1 cellular context compared by ENCODE assay signal in genomic region chr12:132083731-132084641, GRCh38.
A peak's percentile ranks its signal among the peaks of the same experiment; 100 is the strongest.
TF ChIP-seq lines count a peak whose summit lies in the region.

No MANE protein-coding gene starts in this region.

TF ChIP-seq in HepG2, 621 proteins besides CTCF, POLR2A, EP300 and RAD21 (continued from another document and continues in another):
- peak; percentile 17 for TF ChIP-seq AGO1 (IDR thresholded peaks at IDR 0.05; ENCODE audit: low read depth, low read length, poor library complexity, severe bottlenecking)
- no peak for TF ChIP-seq ARID2 (CRISPR knock-in tag; IDR thresholded peaks at IDR 0.05; ENCODE audit: borderline replicate concordance)
- peak; percentile 56; the same call in 1 of the 2 replicates for TF ChIP-seq ERF (CRISPR knock-in tag; IDR thresholded peaks at IDR 0.05)
- TF ChIP-seq, protein P1, sequence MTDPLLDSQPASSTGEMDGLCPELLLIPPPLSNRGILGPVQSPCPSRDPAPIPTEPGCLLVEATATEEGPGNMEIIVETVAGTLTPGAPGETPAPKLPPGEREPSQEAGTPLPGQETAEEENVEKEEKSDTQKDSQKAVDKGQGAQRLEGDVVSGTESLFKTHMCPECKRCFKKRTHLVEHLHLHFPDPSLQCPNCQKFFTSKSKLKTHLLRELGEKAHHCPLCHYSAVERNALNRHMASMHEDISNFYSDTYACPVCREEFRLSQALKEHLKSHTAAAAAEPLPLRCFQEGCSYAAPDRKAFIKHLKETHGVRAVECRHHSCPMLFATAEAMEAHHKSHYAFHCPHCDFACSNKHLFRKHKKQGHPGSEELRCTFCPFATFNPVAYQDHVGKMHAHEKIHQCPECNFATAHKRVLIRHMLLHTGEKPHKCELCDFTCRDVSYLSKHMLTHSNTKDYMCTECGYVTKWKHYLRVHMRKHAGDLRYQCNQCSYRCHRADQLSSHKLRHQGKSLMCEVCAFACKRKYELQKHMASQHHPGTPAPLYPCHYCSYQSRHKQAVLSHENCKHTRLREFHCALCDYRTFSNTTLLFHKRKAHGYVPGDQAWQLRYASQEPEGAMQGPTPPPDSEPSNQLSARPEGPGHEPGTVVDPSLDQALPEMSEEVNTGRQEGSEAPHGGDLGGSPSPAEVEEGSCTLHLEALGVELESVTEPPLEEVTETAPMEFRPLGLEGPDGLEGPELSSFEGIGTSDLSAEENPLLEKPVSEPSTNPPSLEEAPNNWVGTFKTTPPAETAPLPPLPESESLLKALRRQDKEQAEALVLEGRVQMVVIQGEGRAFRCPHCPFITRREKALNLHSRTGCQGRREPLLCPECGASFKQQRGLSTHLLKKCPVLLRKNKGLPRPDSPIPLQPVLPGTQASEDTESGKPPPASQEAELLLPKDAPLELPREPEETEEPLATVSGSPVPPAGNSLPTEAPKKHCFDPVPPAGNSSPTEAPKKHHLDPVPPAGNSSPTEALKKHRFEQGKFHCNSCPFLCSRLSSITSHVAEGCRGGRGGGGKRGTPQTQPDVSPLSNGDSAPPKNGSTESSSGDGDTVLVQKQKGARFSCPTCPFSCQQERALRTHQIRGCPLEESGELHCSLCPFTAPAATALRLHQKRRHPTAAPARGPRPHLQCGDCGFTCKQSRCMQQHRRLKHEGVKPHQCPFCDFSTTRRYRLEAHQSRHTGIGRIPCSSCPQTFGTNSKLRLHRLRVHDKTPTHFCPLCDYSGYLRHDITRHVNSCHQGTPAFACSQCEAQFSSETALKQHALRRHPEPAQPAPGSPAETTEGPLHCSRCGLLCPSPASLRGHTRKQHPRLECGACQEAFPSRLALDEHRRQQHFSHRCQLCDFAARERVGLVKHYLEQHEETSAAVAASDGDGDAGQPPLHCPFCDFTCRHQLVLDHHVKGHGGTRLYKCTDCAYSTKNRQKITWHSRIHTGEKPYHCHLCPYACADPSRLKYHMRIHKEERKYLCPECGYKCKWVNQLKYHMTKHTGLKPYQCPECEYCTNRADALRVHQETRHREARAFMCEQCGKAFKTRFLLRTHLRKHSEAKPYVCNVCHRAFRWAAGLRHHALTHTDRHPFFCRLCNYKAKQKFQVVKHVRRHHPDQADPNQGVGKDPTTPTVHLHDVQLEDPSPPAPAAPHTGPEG (CRISPR knock-in tag; IDR thresholded peaks at IDR 0.05) = no peak
- peak in 1 of 2 experiments; percentile 55; a peak in 1 of 4 replicates for TF ChIP-seq KLF16 (CRISPR knock-in tag; IDR thresholded peaks at IDR 0.05)
- TF ChIP-seq, protein P2, sequence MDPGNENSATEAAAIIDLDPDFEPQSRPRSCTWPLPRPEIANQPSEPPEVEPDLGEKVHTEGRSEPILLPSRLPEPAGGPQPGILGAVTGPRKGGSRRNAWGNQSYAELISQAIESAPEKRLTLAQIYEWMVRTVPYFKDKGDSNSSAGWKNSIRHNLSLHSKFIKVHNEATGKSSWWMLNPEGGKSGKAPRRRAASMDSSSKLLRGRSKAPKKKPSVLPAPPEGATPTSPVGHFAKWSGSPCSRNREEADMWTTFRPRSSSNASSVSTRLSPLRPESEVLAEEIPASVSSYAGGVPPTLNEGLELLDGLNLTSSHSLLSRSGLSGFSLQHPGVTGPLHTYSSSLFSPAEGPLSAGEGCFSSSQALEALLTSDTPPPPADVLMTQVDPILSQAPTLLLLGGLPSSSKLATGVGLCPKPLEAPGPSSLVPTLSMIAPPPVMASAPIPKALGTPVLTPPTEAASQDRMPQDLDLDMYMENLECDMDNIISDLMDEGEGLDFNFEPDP (CRISPR knock-in tag; conservative IDR thresholded peaks at IDR 0.05) = no peak
- TF ChIP-seq ZNF749 (CRISPR knock-in tag; IDR thresholded peaks at IDR 0.05; ENCODE audit: borderline replicate concordance) = no peak; the same call in 1 of the 2 replicates
- TF ChIP-seq SP4 (CRISPR knock-in tag; IDR thresholded peaks at IDR 0.05) = 0 out of 2 replicates have a peak, but pooled peaks have one; percentile 34
- no peak for TF ChIP-seq PHB2 (IDR thresholded peaks at IDR 0.05; ENCODE audit: partially characterized antibody)
- no peak for TF ChIP-seq MYPOP (CRISPR knock-in tag; IDR thresholded peaks at IDR 0.05)
- no peak for TF ChIP-seq ZNF577 (CRISPR knock-in tag; IDR thresholded peaks at IDR 0.05; ENCODE audit: borderline replicate concordance, low read depth)
- TF ChIP-seq RXRB (CRISPR knock-in tag; IDR thresholded peaks at IDR 0.05; ENCODE audit: borderline replicate concordance) = no peak; the same call in 1 of the 2 replicates
- no peak for TF ChIP-seq U2AF2 (IDR thresholded peaks at IDR 0.05; ENCODE audit: low read depth, low read length)
- TF ChIP-seq SAP130 (CRISPR knock-in tag; IDR thresholded peaks at IDR 0.05; ENCODE audit: low read depth) = peak; percentile 97
- no peak for TF ChIP-seq ETS1 (CRISPR knock-in tag; IDR thresholded peaks at IDR 0.05)
- TF ChIP-seq, protein P3, sequence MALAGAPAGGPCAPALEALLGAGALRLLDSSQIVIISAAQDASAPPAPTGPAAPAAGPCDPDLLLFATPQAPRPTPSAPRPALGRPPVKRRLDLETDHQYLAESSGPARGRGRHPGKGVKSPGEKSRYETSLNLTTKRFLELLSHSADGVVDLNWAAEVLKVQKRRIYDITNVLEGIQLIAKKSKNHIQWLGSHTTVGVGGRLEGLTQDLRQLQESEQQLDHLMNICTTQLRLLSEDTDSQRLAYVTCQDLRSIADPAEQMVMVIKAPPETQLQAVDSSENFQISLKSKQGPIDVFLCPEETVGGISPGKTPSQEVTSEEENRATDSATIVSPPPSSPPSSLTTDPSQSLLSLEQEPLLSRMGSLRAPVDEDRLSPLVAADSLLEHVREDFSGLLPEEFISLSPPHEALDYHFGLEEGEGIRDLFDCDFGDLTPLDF (CRISPR knock-in tag; IDR thresholded peaks at IDR 0.05) = no peak; the same call in 1 of the 2 replicates
- TF ChIP-seq PAXIP1 (CRISPR knock-in tag; conservative IDR thresholded peaks at IDR 0.05) = no peak
- no peak for TF ChIP-seq MLLT10 (CRISPR knock-in tag; IDR thresholded peaks at IDR 0.05)
- TF ChIP-seq, protein P4, sequence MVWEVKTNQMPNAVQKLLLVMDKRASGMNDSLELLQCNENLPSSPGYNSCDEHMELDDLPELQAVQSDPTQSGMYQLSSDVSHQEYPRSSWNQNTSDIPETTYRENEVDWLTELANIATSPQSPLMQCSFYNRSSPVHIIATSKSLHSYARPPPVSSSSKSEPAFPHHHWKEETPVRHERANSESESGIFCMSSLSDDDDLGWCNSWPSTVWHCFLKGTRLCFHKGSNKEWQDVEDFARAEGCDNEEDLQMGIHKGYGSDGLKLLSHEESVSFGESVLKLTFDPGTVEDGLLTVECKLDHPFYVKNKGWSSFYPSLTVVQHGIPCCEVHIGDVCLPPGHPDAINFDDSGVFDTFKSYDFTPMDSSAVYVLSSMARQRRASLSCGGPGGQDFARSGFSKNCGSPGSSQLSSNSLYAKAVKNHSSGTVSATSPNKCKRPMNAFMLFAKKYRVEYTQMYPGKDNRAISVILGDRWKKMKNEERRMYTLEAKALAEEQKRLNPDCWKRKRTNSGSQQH (CRISPR knock-in tag; IDR thresholded peaks at IDR 0.05; ENCODE audit: low read depth) = peak; percentile 99
- TF ChIP-seq SRF (IDR thresholded peaks at IDR 0.05; ENCODE audit: low read depth, low read length) = no peak
- TF ChIP-seq ZC3H4 (CRISPR knock-in tag; IDR thresholded peaks at IDR 0.05; ENCODE audit: borderline replicate concordance) = no peak
- peak; percentile 53; the same call in 1 of the 2 replicates for TF ChIP-seq ZNF709 (CRISPR knock-in tag; IDR thresholded peaks at IDR 0.05)
- TF ChIP-seq, protein P5, sequence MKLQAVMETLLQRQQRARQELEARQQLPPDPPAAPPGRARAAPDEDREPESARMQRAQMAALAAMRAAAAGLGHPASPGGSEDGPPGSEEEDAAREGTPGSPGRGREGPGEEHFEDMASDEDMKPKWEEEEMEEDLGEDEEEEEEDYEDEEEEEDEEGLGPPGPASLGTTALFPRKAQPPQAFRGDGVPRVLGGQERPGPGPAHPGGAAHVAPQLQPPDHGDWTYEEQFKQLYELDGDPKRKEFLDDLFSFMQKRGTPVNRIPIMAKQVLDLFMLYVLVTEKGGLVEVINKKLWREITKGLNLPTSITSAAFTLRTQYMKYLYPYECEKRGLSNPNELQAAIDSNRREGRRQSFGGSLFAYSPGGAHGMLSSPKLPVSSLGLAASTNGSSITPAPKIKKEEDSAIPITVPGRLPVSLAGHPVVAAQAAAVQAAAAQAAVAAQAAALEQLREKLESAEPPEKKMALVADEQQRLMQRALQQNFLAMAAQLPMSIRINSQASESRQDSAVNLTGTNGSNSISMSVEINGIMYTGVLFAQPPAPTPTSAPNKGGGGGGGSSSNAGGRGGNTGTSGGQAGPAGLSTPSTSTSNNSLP (IDR thresholded peaks at IDR 0.05; ENCODE audit: low read depth, low read length) = no peak
- TF ChIP-seq THAP11 (CRISPR knock-in tag; IDR thresholded peaks at IDR 0.05) = no peak
- TF ChIP-seq, protein P6, sequence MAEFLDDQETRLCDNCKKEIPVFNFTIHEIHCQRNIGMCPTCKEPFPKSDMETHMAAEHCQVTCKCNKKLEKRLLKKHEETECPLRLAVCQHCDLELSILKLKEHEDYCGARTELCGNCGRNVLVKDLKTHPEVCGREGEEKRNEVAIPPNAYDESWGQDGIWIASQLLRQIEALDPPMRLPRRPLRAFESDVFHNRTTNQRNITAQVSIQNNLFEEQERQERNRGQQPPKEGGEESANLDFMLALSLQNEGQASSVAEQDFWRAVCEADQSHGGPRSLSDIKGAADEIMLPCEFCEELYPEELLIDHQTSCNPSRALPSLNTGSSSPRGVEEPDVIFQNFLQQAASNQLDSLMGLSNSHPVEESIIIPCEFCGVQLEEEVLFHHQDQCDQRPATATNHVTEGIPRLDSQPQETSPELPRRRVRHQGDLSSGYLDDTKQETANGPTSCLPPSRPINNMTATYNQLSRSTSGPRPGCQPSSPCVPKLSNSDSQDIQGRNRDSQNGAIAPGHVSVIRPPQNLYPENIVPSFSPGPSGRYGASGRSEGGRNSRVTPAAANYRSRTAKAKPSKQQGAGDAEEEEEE (CRISPR knock-in tag; IDR thresholded peaks at IDR 0.05; ENCODE audit: borderline replicate concordance) = no peak
- no peak for TF ChIP-seq ZSCAN31 (CRISPR knock-in tag; IDR thresholded peaks at IDR 0.05; ENCODE audit: low read depth)
- TF ChIP-seq, protein P7, sequence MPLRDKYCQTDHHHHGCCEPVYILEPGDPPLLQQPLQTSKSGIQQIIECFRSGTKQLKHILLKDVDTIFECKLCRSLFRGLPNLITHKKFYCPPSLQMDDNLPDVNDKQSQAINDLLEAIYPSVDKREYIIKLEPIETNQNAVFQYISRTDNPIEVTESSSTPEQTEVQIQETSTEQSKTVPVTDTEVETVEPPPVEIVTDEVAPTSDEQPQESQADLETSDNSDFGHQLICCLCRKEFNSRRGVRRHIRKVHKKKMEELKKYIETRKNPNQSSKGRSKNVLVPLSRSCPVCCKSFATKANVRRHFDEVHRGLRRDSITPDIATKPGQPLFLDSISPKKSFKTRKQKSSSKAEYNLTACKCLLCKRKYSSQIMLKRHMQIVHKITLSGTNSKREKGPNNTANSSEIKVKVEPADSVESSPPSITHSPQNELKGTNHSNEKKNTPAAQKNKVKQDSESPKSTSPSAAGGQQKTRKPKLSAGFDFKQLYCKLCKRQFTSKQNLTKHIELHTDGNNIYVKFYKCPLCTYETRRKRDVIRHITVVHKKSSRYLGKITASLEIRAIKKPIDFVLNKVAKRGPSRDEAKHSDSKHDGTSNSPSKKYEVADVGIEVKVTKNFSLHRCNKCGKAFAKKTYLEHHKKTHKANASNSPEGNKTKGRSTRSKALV (CRISPR knock-in tag; IDR thresholded peaks at IDR 0.05) = no peak
- no peak for TF ChIP-seq ZNF660 (CRISPR knock-in tag; IDR thresholded peaks at IDR 0.05; ENCODE audit: borderline replicate concordance, low read depth)
- no peak for TF ChIP-seq ZNF841 (CRISPR knock-in tag; IDR thresholded peaks at IDR 0.05; ENCODE audit: borderline replicate concordance)
- TF ChIP-seq YEATS2 (CRISPR knock-in tag; IDR thresholded peaks at IDR 0.05; ENCODE audit: borderline replicate concordance) = 0 out of 2 replicates have a peak, but pooled peaks have one; percentile 25
